30 cellular contexts compared by ENCODE assay signal in the genomic region with DNA sequence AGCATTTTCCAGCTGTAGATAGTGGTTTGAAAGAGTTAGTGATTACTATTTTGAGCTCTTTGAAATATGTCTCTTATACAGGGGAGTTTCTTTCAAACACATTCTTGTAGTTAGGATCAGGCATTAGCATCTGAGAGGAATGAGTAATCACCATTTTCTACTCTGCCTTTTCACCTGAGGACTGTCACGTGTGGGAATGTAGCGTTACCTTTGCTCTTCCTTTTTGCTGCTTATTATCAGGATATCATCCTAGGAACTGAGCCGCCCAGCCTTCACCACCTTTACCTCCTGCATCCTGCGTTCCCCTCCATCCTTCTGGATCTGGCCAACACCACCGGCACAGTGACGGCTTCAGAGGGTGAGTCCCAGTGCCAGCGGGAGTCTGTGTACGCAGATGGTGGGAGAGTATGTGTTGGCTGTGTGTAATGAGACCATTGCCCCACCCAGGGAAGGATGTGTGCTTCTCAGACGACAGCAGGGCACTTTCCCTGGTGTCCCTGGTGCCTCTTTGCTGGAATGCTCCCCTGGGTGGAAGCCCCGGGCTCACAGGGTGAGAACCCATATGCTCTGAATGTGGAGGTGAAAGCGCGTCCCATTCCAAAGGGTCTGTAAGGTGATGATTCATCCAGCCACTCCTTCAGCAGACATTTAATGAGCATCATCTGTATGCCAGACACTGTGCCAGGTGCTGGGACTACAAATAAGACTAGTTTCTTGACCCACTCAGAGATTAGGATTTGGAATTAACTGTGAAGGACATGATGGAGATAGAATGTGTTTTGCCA. TPM values are rescaled to one million over a fixed set of nuclear protein-coding genes. Genes with fewer than 3 reads are reported as not detected.
"Had no signal": no experiment of that assay in that cellular context is flagged by ENCODE, and none has a peak within 500 bp of the region (broad histone marks: within the 10 kb centered on the region; RNA-seq: fewer than 3 reads in every experiment).

No MANE protein-coding gene starts in this region.

- FAIRE-seq: TTC549 had no signal

- H3K4me3 Mint-ChIP-seq: activated CD4-positive, alpha-beta memory T cell treated with anti-CD3 and anti-CD28 coated beads, Interleukin-2, amount 10 ng/mL, durations not matched to agents 7 days and 5 days; activated CD4-positive, alpha-beta T cell treated with anti-CD3 and anti-CD28 coated beads for 36 hours; activated naive CD4-positive, alpha-beta T cell treated with anti-CD3 and anti-CD28 coated beads, Interleukin-2, amount 10 ng/mL, durations not matched to agents 7 days and 5 days; activated naive CD8-positive, alpha-beta T cell treated with anti-CD3 and anti-CD28 coated beads for 36 hours; activated T-cell treated with anti-CD3 and anti-CD28 coated beads, Interleukin-2, amount 50 U/mL, for 72 hours; T-cell had no signal

- ATAC-seq: activated CD4-positive, alpha-beta T cell treated with anti-CD3 and anti-CD28 coated beads for 36 hours; activated T-cell treated with anti-CD3 and anti-CD28 coated beads, Interleukin-2, amount 50 U/mL, for 72 hours; Panc1; Right ventricle myocardium inferior; T-cell had no signal

- H3K27ac ChIP-seq: KMS-11, SK-N-MC had no signal

- H3K27me3 Mint-ChIP-seq: activated CD4-positive, alpha-beta memory T cell treated with anti-CD3 and anti-CD28 coated beads, Interleukin-2, amount 10 ng/mL, durations not matched to agents 7 days and 5 days; activated CD4-positive, alpha-beta T cell treated with anti-CD3 and anti-CD28 coated beads for 36 hours; activated naive CD4-positive, alpha-beta T cell treated with anti-CD3 and anti-CD28 coated beads, Interleukin-2, amount 10 ng/mL, durations not matched to agents 7 days and 5 days; activated naive CD8-positive, alpha-beta T cell treated with anti-CD3 and anti-CD28 coated beads for 36 hours; T-cell had no signal

- H3K9ac ChIP-seq: KMS-11 had no signal

- DNase-seq: activated CD4-positive, alpha-beta memory T cell treated with anti-CD3 and anti-CD28 coated beads, Interleukin-2, amount 10 ng/mL, durations not matched to agents 7 days and 5 days; activated CD4-positive, alpha-beta T cell treated with anti-CD3 and anti-CD28 coated beads for 36 hours; activated CD4-positive, alpha-beta T cell treated with anti-CD3 and anti-CD28 coated beads, Interleukin-2, amount 50 U/mL, for 1 hour; activated CD8-positive, alpha-beta memory T cell treated with anti-CD3 and anti-CD28 coated beads, Interleukin-2, amount 50 U/mL, for 4 hours; activated gamma-delta T cell treated with Interleukin-2 at 50 U/mL for 16 hours; activated naive CD4-positive, alpha-beta T cell treated with anti-CD3 and anti-CD28 coated beads, Interleukin-2, amount 10 ng/mL, durations not matched to agents 7 days and 5 days; activated naive CD8-positive, alpha-beta T cell treated with anti-CD3 and anti-CD28 coated beads for 36 hours; activated T-cell treated with anti-CD3 and anti-CD28 coated beads, Interleukin-2, amount 50 U/mL, for 72 hours; NCI-H1092; NCI-H1417 treated with DMSO at 0.1 percent for 48 hours; NCI-H1694; NCI-H2029; NCI-H2107; NCI-H510A treated with DMSO at 0.1 percent for 48 hours; NCI-H69; NK-92 treated with Interleukin-12 subunit alpha and Interleukin-12 subunit beta, amount 100 ng/mL, for 24 hours; OCI-M1; RPMI8226; T-cell; T-helper 2 cell; T1000 had no signal

- H3K4me2 ChIP-seq: KMS-11 had no signal

- H3K27ac Mint-ChIP-seq: activated CD4-positive, alpha-beta memory T cell treated with anti-CD3 and anti-CD28 coated beads, Interleukin-2, amount 10 ng/mL, durations not matched to agents 7 days and 5 days; activated CD4-positive, alpha-beta T cell treated with anti-CD3 and anti-CD28 coated beads for 36 hours; activated naive CD4-positive, alpha-beta T cell treated with anti-CD3 and anti-CD28 coated beads, Interleukin-2, amount 10 ng/mL, durations not matched to agents 7 days and 5 days; activated naive CD8-positive, alpha-beta T cell treated with anti-CD3 and anti-CD28 coated beads for 36 hours; activated T-cell treated with anti-CD3 and anti-CD28 coated beads, Interleukin-2, amount 50 U/mL, for 72 hours; activated T-helper 2 cell treated with anti-CD3 and anti-CD28 coated beads, Interferon-gamma antibody, Interleukin-2, Interleukin-4, amounts not matched to agents 10 μg/mL and 5 μg/mL and 100 μg/mL, durations not matched to agents 14 hours and 24 hours and 36 hours; T-cell had no signal

- H3K4me3 ChIP-seq: SK-N-MC had no signal

- H3K4me1 Mint-ChIP-seq: activated CD4-positive, alpha-beta memory T cell treated with anti-CD3 and anti-CD28 coated beads, Interleukin-2, amount 10 ng/mL, durations not matched to agents 7 days and 5 days; activated CD4-positive, alpha-beta T cell treated with anti-CD3 and anti-CD28 coated beads for 36 hours; activated naive CD4-positive, alpha-beta T cell treated with anti-CD3 and anti-CD28 coated beads, Interleukin-2, amount 10 ng/mL, durations not matched to agents 7 days and 5 days; activated naive CD8-positive, alpha-beta T cell treated with anti-CD3 and anti-CD28 coated beads for 36 hours; T-cell had no signal

- H3K9me3 Mint-ChIP-seq: activated CD4-positive, alpha-beta memory T cell treated with anti-CD3 and anti-CD28 coated beads, Interleukin-2, amount 10 ng/mL, durations not matched to agents 7 days and 5 days; activated naive CD4-positive, alpha-beta T cell treated with anti-CD3 and anti-CD28 coated beads, Interleukin-2, amount 10 ng/mL, durations not matched to agents 7 days and 5 days; activated naive CD8-positive, alpha-beta T cell treated with anti-CD3 and anti-CD28 coated beads for 36 hours; activated T-cell treated with anti-CD3 and anti-CD28 coated beads, Interleukin-2, amount 50 U/mL, for 72 hours; activated T-helper 2 cell treated with anti-CD3 and anti-CD28 coated beads, Interferon-gamma antibody, Interleukin-2, Interleukin-4, amounts not matched to agents 10 μg/mL and 5 μg/mL and 100 μg/mL, durations not matched to agents 14 hours and 24 hours and 36 hours; T-cell had no signal

RNA-seq across cellular contexts. Expression of gene GSG1, which starts 27.5 kb away (rescaled TPM):
- total RNA-seq: activated CD4-positive, alpha-beta memory T cell treated with anti-CD3 and anti-CD28 coated beads, Interleukin-2, amount 10 ng/mL, durations not matched to agents 7 days and 5 days; activated CD4-positive, alpha-beta T cell treated with anti-CD3 and anti-CD28 coated beads for 36 hours; activated CD8-positive, alpha-beta memory T cell treated with anti-CD3 and anti-CD28 coated beads for 36 hours; activated naive CD8-positive, alpha-beta T cell treated with anti-CD3 and anti-CD28 coated beads for 36 hours; activated T-cell treated with anti-CD3 and anti-CD28 coated beads, Interleukin-2, amount 50 U/mL, for 72 hours; activated T-helper 2 cell treated with anti-CD3 and anti-CD28 coated beads, Interferon-gamma antibody, Interleukin-2, Interleukin-4, amounts not matched to agents 10 μg/mL and 5 μg/mL and 100 μg/mL, durations not matched to agents 14 hours and 24 hours and 36 hours; cardiac septum; MCF 10A; Right ventricle myocardium inferior; T-cell had no signal
